17 cellular contexts compared by ENCODE assay signal in the genomic region with DNA sequence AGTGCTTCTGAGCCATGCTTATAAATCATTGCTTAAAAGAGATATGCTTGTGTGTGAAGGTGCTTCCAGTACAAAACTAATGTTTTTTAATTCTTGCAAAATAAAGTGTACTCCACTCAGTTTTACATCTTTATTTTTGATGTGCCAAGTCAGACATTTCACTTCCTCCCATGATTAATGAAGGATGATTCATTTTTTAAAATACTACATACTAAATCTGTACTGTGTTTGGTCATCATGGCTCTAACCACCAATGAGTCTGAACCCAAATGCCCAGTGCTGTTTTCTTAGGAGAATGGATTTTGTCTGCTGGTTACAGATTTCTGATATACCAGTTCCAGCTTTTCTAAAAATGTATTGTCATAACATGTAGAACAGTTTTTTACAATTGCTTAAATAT. TPM values are rescaled to one million over a fixed set of nuclear protein-coding genes. Genes with fewer than 3 reads are reported as not detected.
DNase-seq lines count a peak whose midpoint lies in the region; ATAC-seq and TF ChIP-seq lines count a peak whose summit lies in the region.
"Had no signal": no experiment of that assay in that cellular context is flagged by ENCODE, and none has a peak within 500 bp of the region (broad histone marks: within the 10 kb centered on the region; RNA-seq: fewer than 3 reads in every experiment).

No MANE protein-coding gene starts in this region.

- H3K4me1 ChIP-seq in breast epithelium, result no peaks in the 10 kb centered on the region
- peaks cover 10% of the 10 kb centered on the region for H3K4me1 ChIP-seq in RWPE2 (ENCODE audit: insufficient read depth, poor library complexity, severe bottlenecking)
- H3K4me1 ChIP-seq: parathyroid adenoma had no signal

- no peaks in the 10 kb centered on the region for H3K27me3 Mint-ChIP-seq in MCF 10A (ENCODE audit: insufficient read depth, unreplicated experiment)
- H3K27me3 Mint-ChIP-seq: activated naive CD8-positive, alpha-beta T cell had no signal

- no peaks in the 10 kb centered on the region for H3K36me3 Mint-ChIP-seq in MCF 10A (ENCODE audit: insufficient read depth, unreplicated experiment)
- H3K36me3 Mint-ChIP-seq: activated naive CD8-positive, alpha-beta T cell had no signal

- H3K36me3 ChIP-seq in breast epithelium, result no peaks in the 10 kb centered on the region
- H3K36me3 ChIP-seq in RWPE2 (ENCODE audit: low read depth), result no peaks in the 10 kb centered on the region

- H3K27ac ChIP-seq in breast epithelium (no peak overlapping the region), RWPE2 (ENCODE audit: poor library complexity, severe bottlenecking) (peak overlapping the region; percentile 9), dorsolateral prefrontal cortex (no peak overlapping the region)
- H3K27ac ChIP-seq: hepatocyte, parathyroid adenoma had no signal

- H3K4me3 Mint-ChIP-seq in MCF 10A (ENCODE audit: unreplicated experiment), result no peak overlapping the region
- H3K4me3 Mint-ChIP-seq: activated naive CD8-positive, alpha-beta T cell had no signal

- POLR2A ChIA-PET in MCF 10A (lab: Yijun Ruan, JAX), result interaction anchor here (0.7 to 2.2 kb wide), 6 partner anchors 9 to 291 kb away, joined by 3 to 13 read pairs (median 5); partner anchors contain the start of gene NAA20

- DNase-seq in MCF 10A (ENCODE audit: unreplicated experiment) (peak; percentile 34), breast epithelium (ENCODE audit: low spot score in 2 of 2) (no peak), RWPE2 (ENCODE audit: low spot score) (no peak), fibroblast of peridontal ligament (ENCODE audit: extremely low read depth) (peak; percentile 29), stromal cell of bone marrow (ENCODE audit: low read depth) (peak; percentile 56), dorsolateral prefrontal cortex (no peak)
- DNase-seq in stimulated activated CD8-positive, alpha-beta memory T cell treated with anti-CD3 and anti-CD28 coated beads, Interleukin-4, amount 100 ng/mL, for 48 hours, result no peak
- DNase-seq: 8988T; activated CD4-positive, alpha-beta T cell treated with anti-CD3 and anti-CD28 coated beads for 4 hours; cerebellar nuclear complex; SIG-M5; T-helper 9 cell had no signal

- H3K9me3 ChIP-seq in breast epithelium (no peaks in the 10 kb centered on the region), RWPE2 (ENCODE audit: severe bottlenecking) (no peaks in the 10 kb centered on the region)

- peak overlapping the region; percentile 8 for H3K27ac Mint-ChIP-seq in MCF 10A (ENCODE audit: low read depth, unreplicated experiment)
- H3K27ac Mint-ChIP-seq: activated naive CD8-positive, alpha-beta T cell had no signal

- intact Hi-C loops in MCF 10A (cut with micrococcal nuclease) (no loop called here), breast epithelium (cut with DNase I; ENCODE audit: low total_unique reads) (no loop called here), dorsolateral prefrontal cortex (cut with DNase I) (no loop called here)

- no peak for TF ChIP-seq CTCF in MCF 10A (IDR thresholded peaks at IDR 0.05; ENCODE audit: unreplicated experiment)
- TF ChIP-seq CTCF in breast epithelium (IDR thresholded peaks at IDR 0.05), result no peak
- TF ChIP-seq CTCF in RWPE2 (IDR thresholded peaks at IDR 0.05; ENCODE audit: poor library complexity, severe bottlenecking), result no peak
- TF ChIP-seq CTCF in dorsolateral prefrontal cortex (IDR thresholded peaks at IDR 0.05 in 54 of 56, conservative IDR thresholded peaks at IDR 0.05 in 2 of 56; ENCODE audit: low read depth in 1 of 56, partially characterized antibody in 56 of 56), result no peak

- H3K4me3 ChIP-seq in breast epithelium, result no peak overlapping the region
- H3K4me3 ChIP-seq in RWPE2 (ENCODE audit: severe bottlenecking), result no peak overlapping the region
- H3K4me3 ChIP-seq in dorsolateral prefrontal cortex, result no peak overlapping the region
- H3K4me3 ChIP-seq: hepatocyte had no signal

- no peak for TF ChIP-seq POLR2A in breast epithelium (IDR thresholded peaks at IDR 0.05)

- peak; percentile 95 for ATAC-seq in RWPE2 (ENCODE audit: low read depth)
- ATAC-seq in GM19035 (IDR thresholded peaks at IDR 0.05; ENCODE audit: unreplicated experiment), result no peak
- ATAC-seq: left lobe of liver had no signal

- H3K27me3 ChIP-seq in breast epithelium (no peaks in the 10 kb centered on the region), RWPE2 (ENCODE audit: insufficient read depth, poor library complexity, severe bottlenecking) (no peaks in the 10 kb centered on the region), dorsolateral prefrontal cortex (no peaks in the 10 kb centered on the region)
- H3K27me3 ChIP-seq: hepatocyte had no signal

- no TSS peak for BruUV-seq in MCF 10A (replicated peaks; lab: Mats Ljungman, UMichigan)

- CTCF ChIA-PET in MCF 10A (lab: Yijun Ruan, JAX), result interaction anchor here (1.2 to 1.4 kb wide), 2 partner anchors 25 to 33 kb away, joined by 3 to 5 read pairs; no protein-coding TSS in a partner anchor

- H3K9me3 Mint-ChIP-seq in MCF 10A (ENCODE audit: unreplicated experiment), result no peaks in the 10 kb centered on the region

- peaks cover 18% of the 10 kb centered on the region for H3K4me1 Mint-ChIP-seq in MCF 10A (ENCODE audit: insufficient read depth, unreplicated experiment)

RNA-seq across cellular contexts. Expression of gene RIN2, which starts 31.9 kb away (rescaled TPM):
- total RNA-seq in MCF 10A (2022), result 16.8 and 23.9 TPM in 2 replicates
- 100 to 1,000 TPM in 2 of 3 donors, 10 to 100 TPM in 1; 82.7 to 114 (median 104) TPM for total RNA-seq in breast epithelium
- total RNA-seq in dorsolateral prefrontal cortex, result 10 to 100 TPM; 25.8 to 95.7 (median 45.8) TPM

Comparison
In these comparisons a context has a peak if more than half of its experiments do, and no peak if none do; other contexts are left out.
1. DNase-seq: peak in MCF 10A (single experiment), fibroblast of peridontal ligament (single experiment) and stromal cell of bone marrow (single experiment); none in breast epithelium (0 of 2), RWPE2 (single experiment), stimulated activated CD8-positive, alpha-beta memory T cell treated with anti-CD3 and anti-CD28 coated beads, Interleukin-4, amount 100 ng/mL, for 48 hours (single experiment) and dorsolateral prefrontal cortex (0 of 10).